Comparison of ENCODE assay signal across 27 cellular contexts in the genomic region with DNA sequence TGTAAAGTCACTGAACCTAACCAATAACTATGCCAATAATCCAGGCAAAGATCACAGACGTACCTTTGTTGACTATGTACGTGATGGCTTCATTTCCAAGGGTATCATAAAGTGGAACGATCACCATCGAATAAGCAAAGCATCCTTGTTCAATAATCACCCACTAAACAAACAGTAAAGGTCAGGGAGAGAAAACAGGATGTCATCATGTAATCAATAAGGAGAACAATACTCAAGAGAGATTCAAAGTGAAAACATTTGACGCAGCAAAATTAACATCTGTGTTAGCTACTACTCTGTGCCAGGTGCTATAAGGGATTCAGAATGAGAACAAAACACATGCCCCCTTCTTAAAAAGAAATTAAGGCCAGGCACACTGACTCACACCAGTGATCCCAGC.
"Had no signal": no experiment of that assay in that cellular context is flagged by ENCODE, and none has a peak within 500 bp of the region (broad histone marks: within the 10 kb centered on the region; RNA-seq: fewer than 3 reads in every experiment).

No MANE protein-coding gene starts in this region.

- H3K9me3 ChIP-seq: esophagus muscularis mucosa, pancreas, psoas muscle, testis had no signal

- H3K4me1 ChIP-seq: foreskin keratinocyte, pancreas, psoas muscle, testis had no signal

- ATAC-seq: foreskin keratinocyte, T-cell had no signal

- H3K27me3 Mint-ChIP-seq: activated naive CD8-positive, alpha-beta T cell; central memory CD8-positive, alpha-beta T cell; naive B cell; T-cell had no signal

- H3K27ac Mint-ChIP-seq: activated naive CD8-positive, alpha-beta T cell; mesothelial cell of epicardium; nephron progenitor cell; T-cell had no signal

- H3K27me3 ChIP-seq: esophagus muscularis mucosa, foreskin keratinocyte, pancreas, testis had no signal

- H3K4me1 Mint-ChIP-seq: central memory CD8-positive, alpha-beta T cell; mesothelial cell of epicardium; nephron progenitor cell; T-cell had no signal

- DNase-seq: activated CD4-positive, alpha-beta T cell treated with anti-CD3 and anti-CD28 coated beads for 4 hours; activated CD4-positive, alpha-beta T cell treated with anti-CD3 and anti-CD28 coated beads, Interleukin-2, amount 50 U/mL, for 4 hours; activated CD8-positive, alpha-beta memory T cell treated with anti-CD3 and anti-CD28 coated beads for 24 hours; activated effector memory CD4-positive, alpha-beta T cell treated with Interleukin-2 at 50 U/mL for 16 hours; activated naive CD4-positive, alpha-beta T cell treated with Interleukin-2 at 50 U/mL for 16 hours; anterior cingulate cortex; dermis blood vessel endothelial cell; effector CD4-positive, alpha-beta T cell; foreskin keratinocyte; kidney glomerular epithelial cell; naive B cell; nephron progenitor cell; nucleus accumbens; pancreas; psoas muscle; stimulated activated CD4-positive, alpha-beta T cell treated with anti-CD3 and anti-CD28 coated beads, Interleukin-15, amount 100 ng/mL, for 24 hours; stimulated activated CD4-positive, alpha-beta T cell treated with anti-CD3 and anti-CD28 coated beads, Interleukin-2, amount 100 ng/mL, for 24 hours; stimulated activated naive CD4-positive, alpha-beta T cell treated with Interleukin-2 at 50 U/mL for 16 hours; T-cell; testis had no signal

- FAIRE-seq: bronchial epithelial cell, colon, pancreas, urothelium cell line had no signal

- H3K9me3 Mint-ChIP-seq: central memory CD8-positive, alpha-beta T cell; naive B cell; T-cell had no signal

- H3K4me3 ChIP-seq: esophagus muscularis mucosa, pancreas, psoas muscle, testis had no signal

- H3K4me3 Mint-ChIP-seq: activated naive CD8-positive, alpha-beta T cell; central memory CD8-positive, alpha-beta T cell; mesothelial cell of epicardium; naive B cell; nephron progenitor cell; T-cell had no signal

- H3K27ac ChIP-seq: esophagus muscularis mucosa, foreskin keratinocyte, pancreas, psoas muscle, testis had no signal
